In genomic region chr14:71320107-71320733, GRCh38 we compare ENCODE assay signal across 1 cellular context.
TF ChIP-seq lines count a peak whose summit lies in the region.

Gene SIPA1L1 (plus strand): TSS chr14:71320476.

TF ChIP-seq in A549, 52 proteins besides CTCF, POLR2A, EP300 and RAD21 (continued from another document):
- TF ChIP-seq CHD2 (IDR thresholded peaks at IDR 0.05; ENCODE audit: low read length, partially characterized antibody) (peak; percentile 95), BHLHE40 (IDR thresholded peaks at IDR 0.05; ENCODE audit: low read depth, low read length) (no peak), CEBPB (IDR thresholded peaks at IDR 0.05) (no peak), ZC3H11A (IDR thresholded peaks at IDR 0.05) (no peak), HOXA7 (CRISPR knock-in tag; IDR thresholded peaks at IDR 0.05) (no peak), ATOH8 (CRISPR knock-in tag; IDR thresholded peaks at IDR 0.05; ENCODE audit: low read depth) (no peak), KDM5A (IDR thresholded peaks at IDR 0.05) (no peak), POLR2AphosphoS2 (conservative IDR thresholded peaks at IDR 0.05; ENCODE audit: low read length) (no peak), PHF8 (IDR thresholded peaks at IDR 0.05; ENCODE audit: borderline replicate concordance, low read depth) (peak; percentile 46; the same call in 1 of the 2 replicates), TP53 (CRISPR knock-in tag; IDR thresholded peaks at IDR 0.05) (no peak), USF2 (IDR thresholded peaks at IDR 0.05) (no peak), RFX5 (IDR thresholded peaks at IDR 0.05) (0 out of 2 replicates have a peak, but pooled peaks have one; percentile 55), ZNF302 (CRISPR knock-in tag; IDR thresholded peaks at IDR 0.05) (no peak), FOSL2 (IDR thresholded peaks at IDR 0.05) (no peak), FOSL2 (CRISPR knock-in tag; IDR thresholded peaks at IDR 0.05) (no peak), NR3C1 (IDR thresholded peaks at IDR 0.05) (no peak), ZFP36 (IDR thresholded peaks at IDR 0.05; ENCODE audit: borderline replicate concordance, partially characterized antibody) (no peak), HES2 (IDR thresholded peaks at IDR 0.05) (no peak), MYC (IDR thresholded peaks at IDR 0.05; ENCODE audit: borderline replicate concordance, low read length) (no peak; the same call in 1 of the 2 replicates), CHD4 (IDR thresholded peaks at IDR 0.05; ENCODE audit: borderline replicate concordance) (no peak), BCL3 (IDR thresholded peaks at IDR 0.05) (peak; percentile 76; the same call in 1 of the 3 replicates), NPAS2 (CRISPR knock-in tag; IDR thresholded peaks at IDR 0.05; ENCODE audit: borderline replicate concordance) (no peak), TFCP2L1 (CRISPR knock-in tag; IDR thresholded peaks at IDR 0.05) (no peak), CBX2 (IDR thresholded peaks at IDR 0.05; ENCODE audit: borderline replicate concordance, low read depth) (no peak), HDAC2 (IDR thresholded peaks at IDR 0.05) (no peak), ELK1 (IDR thresholded peaks at IDR 0.05; ENCODE audit: low read depth, low read length) (no peak), EHF (CRISPR knock-in tag; IDR thresholded peaks at IDR 0.05) (no peak), SREBF2 (IDR thresholded peaks at IDR 0.05) (no peak), EHMT2 (IDR thresholded peaks at IDR 0.05; ENCODE audit: low read depth) (no peak), KDM1A (IDR thresholded peaks at IDR 0.05; ENCODE audit: low read depth) (no peak; the same call in 1 of the 2 replicates)
